Comparison of ENCODE assay signal across 14 cellular contexts in the genomic region with DNA sequence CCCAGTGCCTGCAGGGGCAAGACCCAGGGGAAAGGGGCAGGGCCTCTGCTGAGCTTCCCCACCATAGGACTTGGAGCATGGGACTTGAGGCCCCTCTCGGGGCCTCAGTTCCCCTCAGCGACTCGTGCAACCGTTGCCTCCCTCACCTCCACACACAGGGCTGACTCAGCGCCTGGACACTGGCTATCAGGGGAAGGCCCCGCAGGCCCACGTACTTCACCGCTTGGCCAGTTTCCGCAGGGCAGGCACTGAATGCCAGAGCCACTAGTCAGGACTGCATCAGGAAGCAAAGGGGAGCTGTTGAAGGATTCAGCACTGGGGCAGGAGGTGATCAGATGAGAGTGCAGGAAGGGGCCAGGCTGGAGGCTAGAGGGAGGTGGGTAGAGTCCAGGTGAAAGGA. TPM values are rescaled to one million over a fixed set of nuclear protein-coding genes. Genes with fewer than 3 reads are reported as not detected.
DNase-seq lines count a peak whose midpoint lies in the region; ATAC-seq and TF ChIP-seq lines count a peak whose summit lies in the region.
"Had no signal": no experiment of that assay in that cellular context is flagged by ENCODE, and none has a peak within 500 bp of the region (broad histone marks: within the 10 kb centered on the region; RNA-seq: fewer than 3 reads in every experiment).

No MANE protein-coding gene starts in this region.

- TF ChIP-seq CTCF in endodermal cell (conservative IDR thresholded peaks at IDR 0.05), result no peak

- H3K9me3 ChIP-seq in endodermal cell (ENCODE audit: control insufficient read depth, low read length) (no peaks in the 10 kb centered on the region), trophoblast cell (ENCODE audit: insufficient read depth, low read depth, low read length) (peaks cover 2% of the 10 kb centered on the region)
- H3K9me3 ChIP-seq: heart right ventricle, tibial artery had no signal

- H4K91ac ChIP-seq in trophoblast cell (ENCODE audit: low read depth, low read length), result no peak overlapping the region

- 88 to 96% methylated on average over 4 to 9 of the region's 9 CpGs for WGBS in endodermal cell (ENCODE audit: insufficient coverage in 1 of 2, insufficient read length in 1 of 2), 2 experiments
- WGBS in trophoblast cell (ENCODE audit: extremely low coverage, insufficient coverage, insufficient read length), result no CpG with 5 or more reads among the region's 9 CpGs

- H3K27me3 ChIP-seq in endodermal cell (ENCODE audit: control insufficient read depth, insufficient read depth, low read length, poor library complexity, severe bottlenecking) (no peaks in the 10 kb centered on the region), trophoblast cell (ENCODE audit: insufficient read depth, low read length) (no peaks in the 10 kb centered on the region)
- H3K27me3 ChIP-seq: heart right ventricle, tibial artery had no signal

- peaks cover 12% of the 10 kb centered on the region for H3K4me1 Mint-ChIP-seq in endodermal cell
- no peaks in the 10 kb centered on the region for H3K4me1 Mint-ChIP-seq in stimulated activated naive CD8-positive, alpha-beta T cell treated with anti-CD3 and anti-CD28 coated beads, Interleukin-15, amount 100 ng/mL, for 72 hours
- H3K4me1 Mint-ChIP-seq: CD8-positive, alpha-beta memory T cell had no signal

- no peaks in the 10 kb centered on the region for H3K9me3 Mint-ChIP-seq in endodermal cell
- H3K9me3 Mint-ChIP-seq in stimulated activated naive CD8-positive, alpha-beta T cell treated with anti-CD3 and anti-CD28 coated beads, Interleukin-15, amount 100 ng/mL, for 72 hours, result no peaks in the 10 kb centered on the region
- H3K9me3 Mint-ChIP-seq: CD8-positive, alpha-beta memory T cell; memory B cell had no signal

- no peaks in the 10 kb centered on the region for H3K79me1 ChIP-seq in trophoblast cell (ENCODE audit: low read length)

- DNase-seq in EH (ENCODE audit: low read depth), result peak; percentile 71
- peak; percentile 78 for DNase-seq in RPMI7951 (ENCODE audit: low read depth)
- DNase-seq in endodermal cell, result peak; percentile 54
- DNase-seq in trophoblast cell, result peak; percentile 83 to 90
- no peak for DNase-seq in stimulated activated naive CD8-positive, alpha-beta T cell treated with anti-CD3 and anti-CD28 coated beads, Interleukin-15, amount 100 ng/mL, for 72 hours
- DNase-seq: activated CD4-positive, alpha-beta T cell treated with anti-CD3 and anti-CD28 coated beads for 4 hours; CD8-positive, alpha-beta memory T cell; cortex of kidney; heart right ventricle; tibial artery had no signal

- H2BK5ac ChIP-seq in trophoblast cell (ENCODE audit: low read depth, low read length, poor library complexity), result no peak overlapping the region

- no peak overlapping the region for H3K4me3 ChIP-seq in endodermal cell (ENCODE audit: low read length)
- H3K4me3 ChIP-seq in trophoblast cell (ENCODE audit: low read depth, low read length), result no peak overlapping the region
- H3K4me3 ChIP-seq: heart right ventricle, tibial artery had no signal

- H4K12ac ChIP-seq in trophoblast cell (ENCODE audit: low read depth, low read length), result no peak overlapping the region

- H2BK12ac ChIP-seq in trophoblast cell (ENCODE audit: low read length), result no peak overlapping the region

- no peak overlapping the region for H3K14ac ChIP-seq in trophoblast cell (ENCODE audit: low read length)

- no peak overlapping the region for H3K18ac ChIP-seq in trophoblast cell (ENCODE audit: low read length)

- no peaks in the 10 kb centered on the region for H3K27me3 Mint-ChIP-seq in endodermal cell (ENCODE audit: insufficient read depth)
- H3K27me3 Mint-ChIP-seq in stimulated activated naive CD8-positive, alpha-beta T cell treated with anti-CD3 and anti-CD28 coated beads, Interleukin-15, amount 100 ng/mL, for 72 hours, result no peaks in the 10 kb centered on the region

- H3K23ac ChIP-seq in trophoblast cell (ENCODE audit: low read length), result no peak overlapping the region

- H2AFZ ChIP-seq in trophoblast cell (ENCODE audit: insufficient read depth, low read length, poor library complexity), result no peak overlapping the region

- H2BK120ac ChIP-seq in trophoblast cell (ENCODE audit: insufficient read depth, low read length, poor library complexity), result no peak overlapping the region

- no peaks in the 10 kb centered on the region for H3K36me3 ChIP-seq in endodermal cell (ENCODE audit: control insufficient read depth, insufficient read depth, low read length)
- no peaks in the 10 kb centered on the region for H3K36me3 ChIP-seq in trophoblast cell (ENCODE audit: control insufficient read depth in 1 of 2, insufficient read depth in 2 of 2, low read length in 2 of 2)
- H3K36me3 ChIP-seq: heart right ventricle, tibial artery had no signal

- H3K27ac ChIP-seq in endodermal cell (ENCODE audit: low read depth, low read length), result no peak overlapping the region
- no peak overlapping the region for H3K27ac ChIP-seq in trophoblast cell (ENCODE audit: low read depth, low read length)
- H3K27ac ChIP-seq: tibial artery had no signal

- no peak overlapping the region for H3K4ac ChIP-seq in trophoblast cell (ENCODE audit: low read depth, low read length)

- H4K8ac ChIP-seq in trophoblast cell (ENCODE audit: low read depth, low read length), result no peak overlapping the region

- no peak for ATAC-seq in GM21528 (IDR thresholded peaks at IDR 0.05; ENCODE audit: low FRiP score, unreplicated experiment)
- no peak for ATAC-seq in stimulated activated naive CD8-positive, alpha-beta T cell treated with anti-CD3 and anti-CD28 coated beads, Interleukin-15, amount 100 ng/mL, for 72 hours
- ATAC-seq in GM18861 (IDR thresholded peaks at IDR 0.05; ENCODE audit: unreplicated experiment), result no peak
- no peak for ATAC-seq in HG03175 (IDR thresholded peaks at IDR 0.05; ENCODE audit: unreplicated experiment)

- H3K4me2 ChIP-seq in trophoblast cell (ENCODE audit: low read length), result no peak overlapping the region

- no peaks in the 10 kb centered on the region for H3K36me3 Mint-ChIP-seq in endodermal cell (ENCODE audit: low read depth)
- H3K36me3 Mint-ChIP-seq: CD8-positive, alpha-beta memory T cell; memory B cell had no signal

- no peak overlapping the region for H3K27ac Mint-ChIP-seq in endodermal cell
- no peak overlapping the region for H3K27ac Mint-ChIP-seq in stimulated activated naive CD8-positive, alpha-beta T cell treated with anti-CD3 and anti-CD28 coated beads, Interleukin-15, amount 100 ng/mL, for 72 hours
- H3K27ac Mint-ChIP-seq: memory B cell had no signal

- peaks cover 6% of the 10 kb centered on the region for H3K4me1 ChIP-seq in endodermal cell (ENCODE audit: control insufficient read depth, insufficient read depth, low read length)
- peaks cover 5 to 12% of the 10 kb centered on the region in 2 experiments for H3K4me1 ChIP-seq in trophoblast cell (ENCODE audit: control insufficient read depth in 1 of 2, insufficient read depth in 2 of 2, low read length in 2 of 2)

- no peaks in the 10 kb centered on the region for H3K79me2 ChIP-seq in trophoblast cell (ENCODE audit: control insufficient read depth, insufficient read depth, low read length, poor library complexity)

- no peak overlapping the region for H2AK5ac ChIP-seq in trophoblast cell (ENCODE audit: low read length)

- no peak overlapping the region for H3K9ac ChIP-seq in endodermal cell (ENCODE audit: extremely low read depth, low read length, poor library complexity, severe bottlenecking)
- no peak overlapping the region for H3K9ac ChIP-seq in trophoblast cell (ENCODE audit: low read length)

- H3K4me3 Mint-ChIP-seq in endodermal cell, result no peak overlapping the region
- no peak overlapping the region for H3K4me3 Mint-ChIP-seq in stimulated activated naive CD8-positive, alpha-beta T cell treated with anti-CD3 and anti-CD28 coated beads, Interleukin-15, amount 100 ng/mL, for 72 hours
- H3K4me3 Mint-ChIP-seq: CD8-positive, alpha-beta memory T cell; memory B cell had no signal

RNA-seq across cellular contexts. Expression of a gene that starts 15.5 kb away (rescaled TPM):
- total RNA-seq in RPMI7951 (2014; rRNA removed; shearing (Covaris generic)), result 0.20 TPM in 1 of 2 replicates, not detected in the other
- total RNA-seq in endodermal cell, result 1 to 10 TPM in 1 of 2 donors, under 1 TPM in 1; 0.66 to 2.5 TPM
- polyA plus RNA-seq in endodermal cell (2013, experiment 1 of 2), result 3.7 TPM
- 2.4 TPM for polyA plus RNA-seq in endodermal cell (2013, experiment 2 of 2)
- 0.04 TPM in 2 replicates for polyA plus RNA-seq in trophoblast cell (2013)
- polyA plus RNA-seq: CD8-positive, alpha-beta memory T cell had no signal

RNA-seq across cellular contexts. Expression of a gene that starts 45.4 kb away (rescaled TPM):
- total RNA-seq in RPMI7951 (2014; rRNA removed; shearing (Covaris generic)), result not detected in 2 replicates
- total RNA-seq in endodermal cell, result 1 to 10 TPM; 3.6 to 3.7 TPM
- 3.4 TPM for polyA plus RNA-seq in endodermal cell (2013, experiment 1 of 2)
- polyA plus RNA-seq in endodermal cell (2013, experiment 2 of 2), result 2.0 TPM
- polyA plus RNA-seq in trophoblast cell (2013), result 0.17 and 0.18 TPM in 2 replicates
- total RNA-seq: CD8-positive, alpha-beta memory T cell had no signal
- polyA plus RNA-seq: CD8-positive, alpha-beta memory T cell had no signal

Comparison
In these comparisons a context has a peak if more than half of its experiments do, and no peak if none do; other contexts are left out.
1. DNase-seq: peak in EH (single experiment), RPMI7951 (single experiment), endodermal cell (single experiment) and trophoblast cell (2 of 2); none in stimulated activated naive CD8-positive, alpha-beta T cell treated with anti-CD3 and anti-CD28 coated beads, Interleukin-15, amount 100 ng/mL, for 72 hours (0 of 2).